In genomic region chr15:68559342-68560310, GRCh38 we compare ENCODE assay signal across 8 cellular contexts. TPM values are rescaled to one million over a fixed set of nuclear protein-coding genes. Genes with fewer than 3 reads are reported as not detected.
DNase-seq lines count a peak whose midpoint lies in the region; ATAC-seq and TF ChIP-seq lines count a peak whose summit lies in the region.

No MANE protein-coding gene starts in this region.

- no peak overlapping the region for H3K27ac ChIP-seq in HEK293 (ENCODE audit: extremely low read depth, low read depth, low read length)

- H3K4me1 ChIP-seq in HEK293 (ENCODE audit: control insufficient read depth, insufficient read depth, low read length): no peaks in the 10 kb centered on the region

- POLR2A ChIA-PET in HEK293 (lab: Yijun Ruan, JAX): interaction anchor here (0.5 to 1.2 kb wide), 4 partner anchors 15 to 365 kb away, joined by 3 to 7 read pairs (median 3); no protein-coding TSS in a partner anchor

- CTCF ChIA-PET in HEK293 (lab: Yijun Ruan, JAX): interaction anchor here (0.5 to 7.8 kb wide), 37 partner anchors 9 to 541 kb away, joined by 3 to 226 read pairs (median 4); no protein-coding TSS in a partner anchor

- H3K4me3 ChIP-seq in HEK293 (ENCODE audit: low read depth, low read length): peak overlapping the region; percentile 44

- peak; percentile 81 for DNase-seq in COR-L47 (lab: John Stamatoyannopoulos, UW)
- DNase-seq in NCI-H2227 treated with DMSO at 0.1 percent for 48 hours (lab: John Stamatoyannopoulos, UW): peak; percentile 56
- DNase-seq in activated CD4-positive, alpha-beta T cell treated with anti-CD3 and anti-CD28 coated beads for 24 hours (ENCODE audit: low read depth in 2 of 2): peak; percentile 62 to 69
- DNase-seq in cerebellum (ENCODE audit: low spot score): peak; percentile 85
- DNase-seq in kidney tubule cell (ENCODE audit: low spot score): peak; percentile 81
- DNase-seq in stimulated activated CD4-positive, alpha-beta T cell treated with anti-CD3 and anti-CD28 coated beads, Interleukin-1b, Interleukin-23, amount 100 ng/mL, for 1 hour (ENCODE audit: low read depth in 2 of 2): peak; percentile 45 to 54

- TF ChIP-seq CTCF in HEK293 (tag by site-specific recombination; IDR thresholded peaks at IDR 0.05): peak; percentile 99

- no peaks in the 10 kb centered on the region for H3K36me3 ChIP-seq in HEK293 (ENCODE audit: control insufficient read depth in 2 of 2, insufficient read depth in 1 of 2, low read length in 2 of 2)

- no peaks in the 10 kb centered on the region for H3K9me3 ChIP-seq in HEK293 (ENCODE audit: control insufficient read depth, insufficient read depth, low read depth, low read length)

- no peak for ATAC-seq in HG02870 (IDR thresholded peaks at IDR 0.05; ENCODE audit: unreplicated experiment)

TF ChIP-seq in HEK293, 187 proteins besides CTCF, POLR2A, EP300 and RAD21 (continues in another document):
- peak; percentile 96 for TF ChIP-seq ZNF501 (tag by site-specific recombination; IDR thresholded peaks at IDR 0.05)
- TF ChIP-seq KLF7 (tag by site-specific recombination; IDR thresholded peaks at IDR 0.05; ENCODE audit: borderline replicate concordance): no peak
- no peak for TF ChIP-seq RBAK (tag by site-specific recombination; IDR thresholded peaks at IDR 0.05)
- peak; percentile 33; the same call in 1 of the 2 replicates for TF ChIP-seq TRIM28 (IDR thresholded peaks at IDR 0.05; ENCODE audit: borderline replicate concordance, low read length)
- no peak for TF ChIP-seq ZFP3 (tag by site-specific recombination; IDR thresholded peaks at IDR 0.05; ENCODE audit: low read depth)
- peak; percentile 95 for TF ChIP-seq ZBTB6 (tag by site-specific recombination; IDR thresholded peaks at IDR 0.05)
- peak; percentile 67 for TF ChIP-seq IKZF3 (tag by site-specific recombination; IDR thresholded peaks at IDR 0.05)
- TF ChIP-seq ZNF549 (tag by site-specific recombination; IDR thresholded peaks at IDR 0.05): no peak
- TF ChIP-seq PRDM10 (tag by site-specific recombination; IDR thresholded peaks at IDR 0.05): peak; percentile 89
- peak; percentile 62; the same call in 1 of the 2 replicates for TF ChIP-seq GLI4 (tag by site-specific recombination; IDR thresholded peaks at IDR 0.05)
- peak; percentile 58 for TF ChIP-seq SCRT2 (tag by site-specific recombination; IDR thresholded peaks at IDR 0.05)
- no peak for TF ChIP-seq BCL11A (tag by site-specific recombination; IDR thresholded peaks at IDR 0.05; ENCODE audit: low read depth)
- no peak; the same call in 1 of the 2 replicates for TF ChIP-seq HOXD13 (CRISPR knock-in tag; IDR thresholded peaks at IDR 0.05; ENCODE audit: borderline replicate concordance)
- TF ChIP-seq HIC1 (tag by site-specific recombination; IDR thresholded peaks at IDR 0.05): no peak
- TF ChIP-seq ZNF138 (tag by site-specific recombination; IDR thresholded peaks at IDR 0.05; ENCODE audit: borderline replicate concordance): no peak
- TF ChIP-seq ZNF843 (tag by site-specific recombination; IDR thresholded peaks at IDR 0.05): peak; percentile 56; the same call in 1 of the 2 replicates
- TF ChIP-seq ZNF211 (tag by site-specific recombination; IDR thresholded peaks at IDR 0.05; ENCODE audit: low read depth): no peak
- TF ChIP-seq ZNF391 (tag by site-specific recombination; IDR thresholded peaks at IDR 0.05; ENCODE audit: borderline replicate concordance, low read depth): peak; percentile 61; the same call in 1 of the 2 replicates
- no peak for TF ChIP-seq ZNF449 (tag by site-specific recombination; IDR thresholded peaks at IDR 0.05)
- TF ChIP-seq ZBTB8A (tag by site-specific recombination; IDR thresholded peaks at IDR 0.05): peak; percentile 68
- no peak for TF ChIP-seq ZNF221 (tag by site-specific recombination; IDR thresholded peaks at IDR 0.05; ENCODE audit: borderline replicate concordance)
- TF ChIP-seq ZNF394 (tag by site-specific recombination; IDR thresholded peaks at IDR 0.05; ENCODE audit: borderline replicate concordance): peak; percentile 66; the same call in 1 of the 2 replicates
- TF ChIP-seq SALL2 (tag by site-specific recombination; IDR thresholded peaks at IDR 0.05; ENCODE audit: borderline replicate concordance): no peak
- TF ChIP-seq ZNF23 (tag by site-specific recombination; IDR thresholded peaks at IDR 0.05; ENCODE audit: borderline replicate concordance): no peak
- TF ChIP-seq YY2 (tag by site-specific recombination; IDR thresholded peaks at IDR 0.05): no peak; the same call in 1 of the 2 replicates
- peak; percentile 94 for TF ChIP-seq ZNF660 (tag by site-specific recombination; IDR thresholded peaks at IDR 0.05)
- TF ChIP-seq ZNF624 (tag by site-specific recombination; IDR thresholded peaks at IDR 0.05): no peak

RNA-seq across cellular contexts. Expression of gene CORO2B, which starts 19.2 kb away (rescaled TPM):
- 30.2 TPM for total RNA-seq in cerebellum
